In the genomic region with DNA sequence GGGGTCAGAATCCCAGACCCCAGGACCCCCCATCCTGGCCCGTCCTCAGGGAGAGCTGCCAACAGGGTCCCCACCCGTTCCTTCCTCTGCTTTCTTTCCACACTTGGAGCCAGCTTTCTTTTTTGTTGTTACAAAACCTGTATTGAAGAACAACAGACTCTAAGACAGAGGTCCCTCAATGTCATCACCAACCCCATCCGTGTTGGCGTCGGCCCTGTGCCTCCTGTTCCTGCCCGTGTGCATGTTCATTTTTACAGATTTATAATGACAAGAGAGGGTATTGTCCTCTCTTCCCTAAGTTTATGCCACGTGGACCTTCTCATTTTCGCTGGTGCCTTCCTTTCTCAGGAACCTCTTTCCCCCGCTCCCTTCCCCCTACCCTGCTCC, we compare ENCODE assay signal across 17 cellular contexts.
DNase-seq lines count a peak whose midpoint lies in the region; ATAC-seq and TF ChIP-seq lines count a peak whose summit lies in the region.
"Had no signal": no experiment of that assay in that cellular context is flagged by ENCODE, and none has a peak within 500 bp of the region (broad histone marks: within the 10 kb centered on the region; RNA-seq: fewer than 3 reads in every experiment).

No MANE protein-coding gene starts in this region.

- H3K9me3 Mint-ChIP-seq in central memory CD8-positive, alpha-beta T cell: no peaks in the 10 kb centered on the region
- H3K9me3 Mint-ChIP-seq in nephron: no peaks in the 10 kb centered on the region

- H3K4me1 ChIP-seq in breast epithelium (no peaks in the 10 kb centered on the region), mammary epithelial cell (ENCODE audit: insufficient read depth, low read length) (peaks cover 23% of the 10 kb centered on the region), thyroid gland (no peaks in the 10 kb centered on the region)

- no peak for TF ChIP-seq CTCF in breast epithelium (IDR thresholded peaks at IDR 0.05)
- no peak for TF ChIP-seq CTCF in mammary epithelial cell (conservative IDR thresholded peaks at IDR 0.05 in 1 of 2, IDR thresholded peaks at IDR 0.05 in 1 of 2; ENCODE audit: extremely low read depth in 1 of 2, insufficient read depth in 1 of 2, low read depth in 1 of 2, low read length in 2 of 2)
- TF ChIP-seq CTCF in nephron (IDR thresholded peaks at IDR 0.05; ENCODE audit: unreplicated experiment in 3 of 3): no peak
- no peak for TF ChIP-seq CTCF in thyroid gland (IDR thresholded peaks at IDR 0.05)

- H3K27me3 Mint-ChIP-seq in central memory CD8-positive, alpha-beta T cell: peaks cover 11% of the 10 kb centered on the region
- H3K27me3 Mint-ChIP-seq in nephron (ENCODE audit: low read depth): peaks cover 18% of the 10 kb centered on the region
- H3K27me3 Mint-ChIP-seq: activated CD4-positive, alpha-beta T cell treated with anti-CD3 and anti-CD28 coated beads, Interleukin-2, amount 10 ng/mL, durations not matched to agents 7 days and 5 days had no signal

- in situ Hi-C loops in mammary epithelial cell (cut with MboI; ENCODE audit: low sequenced_read_pairs in 2 of 2): no loop called here

- H3K27me3 ChIP-seq in breast epithelium: no peaks in the 10 kb centered on the region
- no peaks in the 10 kb centered on the region for H3K27me3 ChIP-seq in mammary epithelial cell (ENCODE audit: insufficient read depth, low read length)
- no peaks in the 10 kb centered on the region for H3K27me3 ChIP-seq in thyroid gland
- H3K27me3 ChIP-seq: brain microvascular endothelial cell had no signal

- H3K4me1 Mint-ChIP-seq in central memory CD8-positive, alpha-beta T cell: peaks cover 32% of the 10 kb centered on the region
- peaks cover 42% of the 10 kb centered on the region for H3K4me1 Mint-ChIP-seq in nephron

- TF ChIP-seq POLR2A in breast epithelium (IDR thresholded peaks at IDR 0.05) (no peak), thyroid gland (IDR thresholded peaks at IDR 0.05) (no peak)

- H3K4me3 Mint-ChIP-seq in central memory CD8-positive, alpha-beta T cell: no peak overlapping the region
- H3K4me3 Mint-ChIP-seq in nephron: no peak overlapping the region
- H3K4me3 Mint-ChIP-seq: activated CD4-positive, alpha-beta T cell treated with anti-CD3 and anti-CD28 coated beads, Interleukin-2, amount 10 ng/mL, durations not matched to agents 7 days and 5 days; activated naive CD8-positive, alpha-beta T cell treated with anti-CD3 and anti-CD28 coated beads, Interleukin-2, amount 10 ng/mL, durations not matched to agents 7 days and 5 days; activated T-cell treated with anti-CD3 and anti-CD28 coated beads, Interleukin-2, amount 50 U/mL, for 4 hours; CD4-positive, alpha-beta memory T cell had no signal

- peak overlapping the region; percentile 47 for H3K27ac Mint-ChIP-seq in central memory CD8-positive, alpha-beta T cell (ENCODE audit: low read depth)
- peak overlapping the region in 2 of 3 experiments; percentile 68 to 70 for H3K27ac Mint-ChIP-seq in nephron
- H3K27ac Mint-ChIP-seq: activated CD4-positive, alpha-beta T cell treated with anti-CD3 and anti-CD28 coated beads, Interleukin-2, amount 10 ng/mL, durations not matched to agents 7 days and 5 days had no signal

- CTCF ChIA-PET in mammary epithelial cell (lab: Charles Lee; ENCODE audit: low non-redundant PET): no interaction called here

- 27% methylated on average over 5 of the region's 9 CpGs for WGBS in mammary epithelial cell (ENCODE audit: low coverage, missing lambda C conversion rate)
- 50 to 51% methylated on average over 9 of the region's 9 CpGs for WGBS in thyroid gland, 2 donors

- dilution Hi-C loops in mammary epithelial cell (cut with HindIII; ENCODE audit: low sequenced_read_pairs): no loop called here

- ATAC-seq in central memory CD8-positive, alpha-beta T cell (replicated peaks; ENCODE audit: extremely low read depth, poor library complexity, severe bottlenecking): no peak
- ATAC-seq in GM21423 (IDR thresholded peaks at IDR 0.05; ENCODE audit: unreplicated experiment): no peak
- ATAC-seq: activated T-cell treated with anti-CD3 and anti-CD28 coated beads, Interleukin-2, amount 50 U/mL, for 4 hours had no signal

- H2AFZ ChIP-seq in mammary epithelial cell (ENCODE audit: low read depth, low read length): no peak overlapping the region

- no peaks in the 10 kb centered on the region for H4K20me1 ChIP-seq in mammary epithelial cell (ENCODE audit: insufficient read depth, low read length)

- no peaks in the 10 kb centered on the region for H3K36me3 ChIP-seq in breast epithelium
- H3K36me3 ChIP-seq in mammary epithelial cell (ENCODE audit: insufficient read depth, low read length): no peaks in the 10 kb centered on the region
- no peaks in the 10 kb centered on the region for H3K36me3 ChIP-seq in thyroid gland
- H3K36me3 ChIP-seq: brain microvascular endothelial cell had no signal

- DNase-seq in breast epithelium (ENCODE audit: low spot score in 2 of 2) (no peak), mammary epithelial cell (no peak), thyroid gland (no peak), NCI-H345 (lab: John Stamatoyannopoulos, UW) (no peak)
- DNase-seq in central memory CD8-positive, alpha-beta T cell (ENCODE audit: low spot score in 2 of 2): no peak
- DNase-seq in activated naive CD4-positive, alpha-beta T cell (lab: John Stamatoyannopoulos, UW): no peak
- DNase-seq: activated CD4-positive, alpha-beta T cell treated with anti-CD3 and anti-CD28 coated beads, Interleukin-2, amount 10 ng/mL, durations not matched to agents 7 days and 5 days; activated naive CD8-positive, alpha-beta T cell treated with anti-CD3 and anti-CD28 coated beads, Interleukin-2, amount 10 ng/mL, durations not matched to agents 7 days and 5 days; activated T-cell treated with anti-CD3 and anti-CD28 coated beads, Interleukin-2, amount 50 U/mL, for 4 hours; brain microvascular endothelial cell; CD4-positive, alpha-beta memory T cell; DND-41; NCI-H1436; NCI-H82 had no signal

- H3K9ac ChIP-seq in mammary epithelial cell (ENCODE audit: insufficient read depth, low read length): no peak overlapping the region

- H3K4me3 ChIP-seq in breast epithelium (peak overlapping the region in 1 of 3 donors; percentile 8), mammary epithelial cell (replicated peaks in 1 of 3; ENCODE audit: insufficient read depth in 1 of 3, low read depth in 2 of 3, low read length in 3 of 3) (no peak overlapping the region), thyroid gland (replicated peaks in 1 of 3) (no peak overlapping the region)
- H3K4me3 ChIP-seq: dorsolateral prefrontal cortex had no signal

- H3K4me2 ChIP-seq in mammary epithelial cell (ENCODE audit: insufficient read depth, low read depth, low read length): no peak overlapping the region

- H3K36me3 Mint-ChIP-seq in central memory CD8-positive, alpha-beta T cell (ENCODE audit: insufficient read depth): peaks cover 9% of the 10 kb centered on the region
- H3K36me3 Mint-ChIP-seq in nephron (ENCODE audit: low read depth): no peaks in the 10 kb centered on the region

- BruUV-seq in mammary epithelial cell (replicated peaks; lab: Mats Ljungman, UMichigan): no TSS peak

- H3K79me2 ChIP-seq in mammary epithelial cell (ENCODE audit: insufficient read depth, low read length): no peaks in the 10 kb centered on the region

- peak overlapping the region; percentile 60 to 75 for H3K27ac ChIP-seq in breast epithelium
- no peak overlapping the region for H3K27ac ChIP-seq in mammary epithelial cell (ENCODE audit: insufficient read depth, low read depth, low read length)
- peak overlapping the region in 2 of 3 donors; percentile 24 to 40 for H3K27ac ChIP-seq in thyroid gland

- intact Hi-C loops in breast epithelium (cut with DNase I; ENCODE audit: low total_unique reads): no loop called here
- intact Hi-C loops in mammary epithelial cell (cut with micrococcal nuclease): loop anchor here (5.0 kb wide), 1 partner anchor 207 kb away; a partner anchor contains a TSS
- intact Hi-C loops in thyroid gland (cut with DNase I): loop anchor here (5.0 kb wide), 1 partner anchor 88 kb away; a partner anchor contains a TSS

- H3K9me3 ChIP-seq in breast epithelium (no peaks in the 10 kb centered on the region), mammary epithelial cell (replicated peaks; ENCODE audit: insufficient read depth, low read length) (no peaks in the 10 kb centered on the region), thyroid gland (no peaks in the 10 kb centered on the region)
